ENCODE assay signal across 8 cellular contexts in the genomic region with DNA sequence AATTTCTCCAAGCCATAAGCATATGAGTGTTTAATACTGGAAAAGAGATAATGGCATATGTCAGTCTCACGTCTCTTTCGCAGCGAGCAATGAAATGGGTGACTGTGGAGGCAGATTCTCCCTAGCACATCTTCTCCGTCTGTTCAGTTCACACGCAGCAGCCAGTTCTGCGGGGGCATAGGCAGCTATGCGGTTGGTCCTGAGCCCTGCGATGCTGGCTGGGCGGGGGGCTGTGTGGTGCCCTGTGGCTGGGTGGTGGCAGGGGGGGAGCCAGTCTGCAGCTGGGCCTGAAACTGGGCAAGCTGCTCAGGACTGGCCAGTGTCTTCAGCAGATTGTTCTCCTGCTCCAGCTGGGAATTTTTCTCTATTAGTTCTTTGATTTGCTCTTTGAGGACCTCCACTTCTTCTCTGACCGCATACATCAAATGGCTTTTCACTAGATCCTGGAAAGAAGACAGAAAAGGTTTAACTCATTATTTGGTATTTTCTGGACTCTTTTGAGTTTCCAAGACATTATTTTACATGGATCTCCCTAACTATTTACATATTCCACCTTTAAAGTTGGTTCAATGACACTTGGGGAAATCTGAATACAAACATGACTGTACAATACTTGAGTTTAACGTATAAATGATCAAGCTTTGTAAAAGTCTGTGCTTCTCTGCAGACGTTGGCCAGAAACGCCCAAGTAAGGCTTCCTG.
DNase-seq lines count a peak whose midpoint lies in the region; ATAC-seq and TF ChIP-seq lines count a peak whose summit lies in the region.

No MANE protein-coding gene starts in this region.

- peak overlapping the region; percentile 78 for H3K4me2 ChIP-seq in Loucy (ENCODE audit: low read depth, low read length, poor library complexity, severe bottlenecking)

- peaks cover 14 to 34% (median 27%) of the 10 kb centered on the region in 7 donors for H3K4me1 Mint-ChIP-seq in naive thymus-derived CD4-positive, alpha-beta T cell

- DNase-seq in A673 (ENCODE audit: low spot score) (no peak), foreskin melanocyte (no peak), HUDEP-2 (lab: John Stamatoyannopoulos, UW; ENCODE audit: unreplicated experiment in 76 of 76) (no peak), NCI-H69 (lab: John Stamatoyannopoulos, UW) (no peak)
- no peak for DNase-seq in effector memory CD4-positive, alpha-beta T cell
- DNase-seq in naive thymus-derived CD4-positive, alpha-beta T cell = no peak

- H2AFZ ChIP-seq in Loucy (ENCODE audit: low read length) = no peak overlapping the region

- POLR2A ChIA-PET in A673 (lab: Charles Lee; ENCODE audit: low non-redundant PET) = interaction anchor here (0.6 kb wide), 1 partner anchor 390 kb away, joined by 3 read pairs; no protein-coding TSS in a partner anchor
- POLR2A ChIA-PET in naive thymus-derived CD4-positive, alpha-beta T cell (lab: Charles Lee) = interaction anchor here (0.6 to 1.3 kb wide), 2 partner anchors 160 to 367 kb away, joined by 5 to 7 read pairs; no protein-coding TSS in a partner anchor

- H3K9me3 Mint-ChIP-seq in naive thymus-derived CD4-positive, alpha-beta T cell = no peaks in the 10 kb centered on the region

- H3K36me3 Mint-ChIP-seq in naive thymus-derived CD4-positive, alpha-beta T cell = peaks cover 0 to 19% (median 2%) of the 10 kb centered on the region in 5 donors

- peaks cover 6 to 67% (median 9%) of the 10 kb centered on the region in 5 donors for H3K27me3 Mint-ChIP-seq in naive thymus-derived CD4-positive, alpha-beta T cell

- ATAC-seq in naive thymus-derived CD4-positive, alpha-beta T cell = no peak
- ATAC-seq in HG03175 (IDR thresholded peaks at IDR 0.05; ENCODE audit: unreplicated experiment) = no peak

- peaks cover 18% of the 10 kb centered on the region for H3K36me3 ChIP-seq in A673 (ENCODE audit: insufficient read depth, low read length, poor library complexity, severe bottlenecking)
- H3K36me3 ChIP-seq in Loucy (ENCODE audit: insufficient read depth, low read length) = peaks cover 24% of the 10 kb centered on the region
- no peaks in the 10 kb centered on the region for H3K36me3 ChIP-seq in effector memory CD4-positive, alpha-beta T cell (ENCODE audit: control insufficient read depth, insufficient read depth, low read length)
- H3K36me3 ChIP-seq in naive thymus-derived CD4-positive, alpha-beta T cell (ENCODE audit: control insufficient read depth in 2 of 3, insufficient read depth in 3 of 3, low read length in 3 of 3) = no peaks in the 10 kb centered on the region

- H3K9ac ChIP-seq in Loucy (ENCODE audit: low read depth, low read length, poor library complexity, severe bottlenecking) = peak overlapping the region; percentile 98

- H3K4me1 ChIP-seq in A673 (ENCODE audit: insufficient read depth, low read length, poor library complexity, severe bottlenecking) (peaks cover 13% of the 10 kb centered on the region), Loucy (ENCODE audit: insufficient read depth, low read length, poor library complexity, severe bottlenecking) (peaks cover 35% of the 10 kb centered on the region)
- peaks cover 18% of the 10 kb centered on the region for H3K4me1 ChIP-seq in effector memory CD4-positive, alpha-beta T cell (ENCODE audit: control insufficient read depth, insufficient read depth, low read length, poor library complexity, severe bottlenecking)
- H3K4me1 ChIP-seq in naive thymus-derived CD4-positive, alpha-beta T cell (ENCODE audit: control insufficient read depth in 2 of 2, insufficient read depth in 2 of 2, low read length in 2 of 2) = peaks cover 13 to 14% of the 10 kb centered on the region in 2 donors

- peak overlapping the region in 7 of 9 donors; percentile 38 to 91 (median 76) for H3K27ac Mint-ChIP-seq in naive thymus-derived CD4-positive, alpha-beta T cell

- no TSS peak for BruUV-seq in A673 (replicated peaks; lab: Mats Ljungman, UMichigan)

- intact Hi-C loops in A673 (cut with micrococcal nuclease; ENCODE audit: unreplicated experiment) = loop anchor here (5.0 kb wide), 4 partner anchors 102 to 292 kb away; no protein-coding TSS in a partner anchor
- intact Hi-C loops in naive thymus-derived CD4-positive, alpha-beta T cell (cut with micrococcal nuclease) = loop anchor here (1.0 to 10.0 kb wide), 5 partner anchors 142 to 292 kb away; a partner anchor contains a TSS

- peak overlapping the region; percentile 20 to 94 (median 90) for H3K4me3 Mint-ChIP-seq in naive thymus-derived CD4-positive, alpha-beta T cell

- CTCF ChIA-PET in A673 (lab: Charles Lee) = interaction anchor here (0.6 kb wide), 1 partner anchor 508 kb away, joined by 5 read pairs; no protein-coding TSS in a partner anchor
- CTCF ChIA-PET in naive thymus-derived CD4-positive, alpha-beta T cell (lab: Charles Lee) = interaction anchor here (0.5 to 2.5 kb wide), 5 partner anchors 213 to 543 kb away, joined by 3 to 14 read pairs (median 3); no protein-coding TSS in a partner anchor

- peaks cover 44% of the 10 kb centered on the region for H3K79me2 ChIP-seq in Loucy (ENCODE audit: insufficient read depth, low read length)

- H3K27me3 ChIP-seq in A673 (replicated peaks; ENCODE audit: insufficient read depth, low read depth, low read length, poor library complexity) = no peaks in the 10 kb centered on the region
- H3K27me3 ChIP-seq in Loucy (ENCODE audit: insufficient read depth, low read length, poor library complexity, severe bottlenecking) = no peaks in the 10 kb centered on the region
- H3K27me3 ChIP-seq in effector memory CD4-positive, alpha-beta T cell (replicated peaks; ENCODE audit: control insufficient read depth, insufficient read depth, low read length, poor library complexity, severe bottlenecking) = peaks cover 10% of the 10 kb centered on the region
- H3K27me3 ChIP-seq in naive thymus-derived CD4-positive, alpha-beta T cell (ENCODE audit: control insufficient read depth in 2 of 2, insufficient read depth in 2 of 2, low read length in 2 of 2) = peaks cover 0 to 3% of the 10 kb centered on the region in 2 donors

- H3K4me3 ChIP-seq in A673 (ENCODE audit: low read depth, low read length, poor library complexity, severe bottlenecking) (peak overlapping the region; percentile 69), Loucy (ENCODE audit: low read length, poor library complexity, severe bottlenecking) (peak overlapping the region; percentile 90)
- peak overlapping the region; percentile 62 for H3K4me3 ChIP-seq in effector memory CD4-positive, alpha-beta T cell (ENCODE audit: insufficient read depth, low read depth, low read length, poor library complexity, severe bottlenecking)
- H3K4me3 ChIP-seq in naive thymus-derived CD4-positive, alpha-beta T cell (ENCODE audit: low read length) = peak overlapping the region; percentile 65

- H3K9me3 ChIP-seq in A673 (ENCODE audit: low read depth, low read length, poor library complexity, severe bottlenecking) (no peaks in the 10 kb centered on the region), Loucy (ENCODE audit: insufficient read depth, low read depth, low read length) (no peaks in the 10 kb centered on the region)
- H3K9me3 ChIP-seq in effector memory CD4-positive, alpha-beta T cell (ENCODE audit: control insufficient read depth, low read length) = no peaks in the 10 kb centered on the region
- no peaks in the 10 kb centered on the region for H3K9me3 ChIP-seq in naive thymus-derived CD4-positive, alpha-beta T cell (ENCODE audit: control insufficient read depth in 2 of 3, low read length in 3 of 3)

- TF ChIP-seq CTCF in A673 (conservative IDR thresholded peaks at IDR 0.05; ENCODE audit: low read depth, low read length) = no peak
- no peak for TF ChIP-seq CTCF in Loucy (conservative IDR thresholded peaks at IDR 0.05; ENCODE audit: low read length)

- peak overlapping the region; percentile 92 for H3K27ac ChIP-seq in A673 (ENCODE audit: low read depth, low read length, poor library complexity, severe bottlenecking)
- no peak overlapping the region for H3K27ac ChIP-seq in effector memory CD4-positive, alpha-beta T cell (ENCODE audit: insufficient read depth, low read length, poor library complexity, severe bottlenecking)
- H3K27ac ChIP-seq in naive thymus-derived CD4-positive, alpha-beta T cell (ENCODE audit: low read depth, low read length) = peak overlapping the region; percentile 49

- H3F3A ChIP-seq in Loucy (ENCODE audit: low read depth) = no peaks in the 10 kb centered on the region; the same call in 1 of the 2 replicates

- peaks cover 24% of the 10 kb centered on the region for H4K20me1 ChIP-seq in Loucy (ENCODE audit: insufficient read depth, low read length, poor library complexity, severe bottlenecking)

- no peaks in the 10 kb centered on the region for H3K9me2 ChIP-seq in Loucy (replicated peaks; ENCODE audit: low read depth, low read length)
